Comparison of ENCODE assay signal across 15 cellular contexts in genomic region chr12:46629331-46630229, GRCh38.
"Had no signal": no experiment of that assay in that cellular context is flagged by ENCODE, and none has a peak within 500 bp of the region (broad histone marks: within the 10 kb centered on the region; RNA-seq: fewer than 3 reads in every experiment).

No MANE protein-coding gene starts in this region.

- H3K27me3 Mint-ChIP-seq: activated CD8-positive, alpha-beta memory T cell treated with anti-CD3 and anti-CD28 coated beads, Interleukin-2, amount 10 ng/mL, durations not matched to agents 7 days and 5 days; activated naive CD8-positive, alpha-beta T cell treated with anti-CD3 and anti-CD28 coated beads, Interleukin-2, amount 10 ng/mL, durations not matched to agents 7 days and 5 days; stimulated activated naive CD8-positive, alpha-beta T cell treated with anti-CD3 and anti-CD28 coated beads, Interleukin-15, Interleukin-2, amounts not matched to agents 100 ng/mL and 50 ng/mL, for 24 hours had no signal

- H3K4me3 Mint-ChIP-seq: activated CD8-positive, alpha-beta memory T cell treated with anti-CD3 and anti-CD28 coated beads, Interleukin-2, amount 10 ng/mL, durations not matched to agents 7 days and 5 days; activated naive CD8-positive, alpha-beta T cell treated with anti-CD3 and anti-CD28 coated beads, Interleukin-2, amount 10 ng/mL, durations not matched to agents 7 days and 5 days; activated T-cell treated with anti-CD3 and anti-CD28 coated beads, Interleukin-2, amount 50 U/mL, for 4 hours; stimulated activated naive CD8-positive, alpha-beta T cell treated with anti-CD3 and anti-CD28 coated beads, Interleukin-15, Interleukin-2, amounts not matched to agents 100 ng/mL and 50 ng/mL, for 24 hours had no signal

- ATAC-seq: activated CD4-positive, CD25-positive, alpha-beta regulatory T cell treated with anti-CD3 and anti-CD28 coated beads, Interleukin-2, amount 50 U/mL, for 24 hours; activated CD8-positive, alpha-beta memory T cell treated with anti-CD3 and anti-CD28 coated beads, Interleukin-2, amount 10 ng/mL, durations not matched to agents 7 days and 5 days; activated T-cell treated with anti-CD3 and anti-CD28 coated beads, Interleukin-2, amount 50 U/mL, for 4 hours; left ventricle myocardium superior; right cardiac atrium had no signal

- H3K27ac Mint-ChIP-seq: activated CD8-positive, alpha-beta memory T cell treated with anti-CD3 and anti-CD28 coated beads, Interleukin-2, amount 10 ng/mL, durations not matched to agents 7 days and 5 days; activated naive CD8-positive, alpha-beta T cell treated with anti-CD3 and anti-CD28 coated beads, Interleukin-2, amount 10 ng/mL, durations not matched to agents 7 days and 5 days; stimulated activated naive CD8-positive, alpha-beta T cell treated with anti-CD3 and anti-CD28 coated beads, Interleukin-15, Interleukin-2, amounts not matched to agents 100 ng/mL and 50 ng/mL, for 24 hours had no signal

- H3K4me3 ChIP-seq: dorsolateral prefrontal cortex, esophagus muscularis mucosa had no signal

- FAIRE-seq: bronchial epithelial cell had no signal

- H3K4me1 Mint-ChIP-seq: activated naive CD8-positive, alpha-beta T cell treated with anti-CD3 and anti-CD28 coated beads, Interleukin-2, amount 10 ng/mL, durations not matched to agents 7 days and 5 days had no signal

- H3K27me3 ChIP-seq: dorsolateral prefrontal cortex, esophagus muscularis mucosa had no signal

- H3K27ac ChIP-seq: dorsolateral prefrontal cortex, esophagus muscularis mucosa had no signal

- H3K9me3 ChIP-seq: esophagus muscularis mucosa had no signal

- H3K36me3 ChIP-seq: esophagus muscularis mucosa had no signal

- DNase-seq: activated CD4-positive, alpha-beta T cell treated with anti-CD3 and anti-CD28 coated beads, Interleukin-2, amount 50 U/mL, for 4 hours; activated CD8-positive, alpha-beta memory T cell treated with anti-CD3 and anti-CD28 coated beads, Interleukin-2, amount 10 ng/mL, durations not matched to agents 7 days and 5 days; activated effector memory CD4-positive, alpha-beta T cell treated with anti-CD3 and anti-CD28 coated beads, Interleukin-2, amount 50 U/mL, for 16 hours; activated naive CD8-positive, alpha-beta T cell treated with anti-CD3 and anti-CD28 coated beads, Interleukin-2, amount 10 ng/mL, durations not matched to agents 7 days and 5 days; activated T-cell treated with anti-CD3 and anti-CD28 coated beads, Interleukin-2, amount 50 U/mL, for 4 hours; aorta; dorsolateral prefrontal cortex; head of caudate nucleus; left ventricle myocardium superior; right cardiac atrium; stimulated activated CD4-positive, alpha-beta T cell treated with anti-CD3 and anti-CD28 coated beads, Interleukin-2, amount 100 ng/mL, for 48 hours had no signal
